In genomic region chr13:75635621-75636338, GRCh38 we compare ENCODE assay signal across 1 cellular context.
A peak's percentile ranks its signal among the peaks of the same experiment; 100 is the strongest.
TF ChIP-seq lines count a peak whose summit lies in the region.

Gene LMO7, plus strand, starts transcription at chr13:75636330. Its CDS starts 328 bp downstream, at chr13:75636658.

TF ChIP-seq in HepG2, 621 proteins besides CTCF, POLR2A, EP300 and RAD21 (continued from another document and continues in another):
- TF ChIP-seq HMGXB4 (CRISPR knock-in tag; IDR thresholded peaks at IDR 0.05; ENCODE audit: borderline replicate concordance in 1 of 2, low read depth in 1 of 2) (no peak), RFXANK (CRISPR knock-in tag; IDR thresholded peaks at IDR 0.05) (no peak), MED13 (CRISPR knock-in tag; IDR thresholded peaks at IDR 0.05) (peak; percentile 20; the same call in 1 of the 2 replicates), TEAD3 (CRISPR knock-in tag; optimal IDR thresholded peaks at IDR 0.05; ENCODE audit: borderline replicate concordance) (peak; percentile 53), ZNF451 (CRISPR knock-in tag; IDR thresholded peaks at IDR 0.05) (peak; percentile 93; the same call in 1 of the 2 replicates), SOX5 (CRISPR knock-in tag; IDR thresholded peaks at IDR 0.05; ENCODE audit: borderline replicate concordance) (no peak), ZBTB3 (CRISPR knock-in tag; IDR thresholded peaks at IDR 0.05; ENCODE audit: borderline replicate concordance, low read depth) (no peak), MZF1 (CRISPR knock-in tag; IDR thresholded peaks at IDR 0.05; ENCODE audit: borderline replicate concordance) (no peak), ZNF607 (CRISPR knock-in tag; IDR thresholded peaks at IDR 0.05; ENCODE audit: borderline replicate concordance) (peak; percentile 76; the same call in 1 of the 2 replicates), ZNF883 (CRISPR knock-in tag; IDR thresholded peaks at IDR 0.05; ENCODE audit: not compliant biosample characterization) (peak; percentile 85), PCBP2 (optimal IDR thresholded peaks at IDR 0.05; ENCODE audit: low read depth, low read length, poor library complexity, severe bottlenecking) (no peak), TIGD3 (CRISPR knock-in tag; IDR thresholded peaks at IDR 0.05; ENCODE audit: borderline replicate concordance) (0 out of 2 replicates have a peak, but pooled peaks have one; percentile 67), NFKB2 (CRISPR knock-in tag; IDR thresholded peaks at IDR 0.05; ENCODE audit: borderline replicate concordance) (peak; percentile 44; the same call in 1 of the 2 replicates), ZBTB42 (CRISPR knock-in tag; IDR thresholded peaks at IDR 0.05) (0 out of 2 replicates have a peak, but pooled peaks have one; percentile 51), IKZF5 (CRISPR knock-in tag; IDR thresholded peaks at IDR 0.05) (peak; percentile 40; the same call in 1 of the 2 replicates), ZNF781 (CRISPR knock-in tag; IDR thresholded peaks at IDR 0.05; ENCODE audit: borderline replicate concordance, not compliant biosample characterization) (peak; percentile 74), PLSCR1 (CRISPR knock-in tag; IDR thresholded peaks at IDR 0.05; ENCODE audit: borderline replicate concordance) (0 out of 2 replicates have a peak, but pooled peaks have one; percentile 60), FIP1L1 (IDR thresholded peaks at IDR 0.05; ENCODE audit: borderline replicate concordance, insufficient read depth, low read depth, low read length) (no peak), THAP11 (CRISPR knock-in tag; IDR thresholded peaks at IDR 0.05) (peak; percentile 12; the same call in 1 of the 2 replicates), ZNF546 (CRISPR knock-in tag; conservative IDR thresholded peaks at IDR 0.05) (0 out of 2 replicates have a peak, but pooled peaks have one; percentile 57), ZNF431 (CRISPR knock-in tag; IDR thresholded peaks at IDR 0.05; ENCODE audit: borderline replicate concordance, low read depth) (0 out of 2 replicates have a peak, but pooled peaks have one; percentile 15), ZSCAN25 (CRISPR knock-in tag; IDR thresholded peaks at IDR 0.05) (peak; percentile 31; the same call in 1 of the 2 replicates), CENPT (CRISPR knock-in tag; IDR thresholded peaks at IDR 0.05; ENCODE audit: low read depth) (peak; percentile 81; the same call in 1 of the 2 replicates), ZNF121 (CRISPR knock-in tag; IDR thresholded peaks at IDR 0.05) (peak; percentile 34; the same call in 1 of the 2 replicates), HIVEP1 (CRISPR knock-in tag; IDR thresholded peaks at IDR 0.05) (no peak), RFXAP (CRISPR knock-in tag; IDR thresholded peaks at IDR 0.05; ENCODE audit: borderline replicate concordance) (no peak; the same call in 1 of the 2 replicates), ESRRA (CRISPR knock-in tag; IDR thresholded peaks at IDR 0.05; ENCODE audit: low read depth) (0 out of 2 replicates have a peak, but pooled peaks have one; percentile 47), ZBTB2 (CRISPR knock-in tag; IDR thresholded peaks at IDR 0.05; ENCODE audit: low read depth) (peak; percentile 68), NRL (CRISPR knock-in tag; IDR thresholded peaks at IDR 0.05; ENCODE audit: borderline replicate concordance) (peak; percentile 45; the same call in 1 of the 2 replicates), FLYWCH1 (CRISPR knock-in tag; IDR thresholded peaks at IDR 0.05) (no peak), SMARCC2 (IDR thresholded peaks at IDR 0.05) (no peak), ZNF841 (CRISPR knock-in tag; IDR thresholded peaks at IDR 0.05; ENCODE audit: borderline replicate concordance) (no peak), YEATS4 (CRISPR knock-in tag; IDR thresholded peaks at IDR 0.05; ENCODE audit: borderline replicate concordance) (peak; percentile 28; the same call in 1 of the 2 replicates), KDM3A (CRISPR knock-in tag; IDR thresholded peaks at IDR 0.05; ENCODE audit: low read depth) (0 out of 2 replicates have a peak, but pooled peaks have one; percentile 46), ZNF792 (CRISPR knock-in tag; IDR thresholded peaks at IDR 0.05) (0 out of 2 replicates have a peak, but pooled peaks have one; percentile 48), ZNF567 (CRISPR knock-in tag; IDR thresholded peaks at IDR 0.05; ENCODE audit: borderline replicate concordance) (peak; percentile 80; the same call in 1 of the 2 replicates), BHLHE40 (IDR thresholded peaks at IDR 0.05; ENCODE audit: low read length) (peak; percentile 85), ZNF235 (CRISPR knock-in tag; IDR thresholded peaks at IDR 0.05; ENCODE audit: borderline replicate concordance) (peak; percentile 39; the same call in 1 of the 2 replicates), SP1 (IDR thresholded peaks at IDR 0.05) (no peak), SP1 (CRISPR knock-in tag; IDR thresholded peaks at IDR 0.05) (peak; percentile 34; the same call in 1 of the 2 replicates), SNAPC2 (CRISPR knock-in tag; IDR thresholded peaks at IDR 0.05) (0 out of 2 replicates have a peak, but pooled peaks have one; percentile 48), KDM2A (CRISPR knock-in tag; IDR thresholded peaks at IDR 0.05; ENCODE audit: borderline replicate concordance, low read depth) (peak; percentile 40; the same call in 1 of the 2 replicates), ZSCAN21 (CRISPR knock-in tag; IDR thresholded peaks at IDR 0.05; ENCODE audit: borderline replicate concordance) (peak; percentile 84; the same call in 1 of the 2 replicates), HOXA9 (CRISPR knock-in tag; IDR thresholded peaks at IDR 0.05; ENCODE audit: borderline replicate concordance) (no peak), ZNF790 (CRISPR knock-in tag; IDR thresholded peaks at IDR 0.05; ENCODE audit: borderline replicate concordance) (peak; percentile 92; the same call in 1 of the 2 replicates), ZBTB7A (CRISPR knock-in tag; IDR thresholded peaks at IDR 0.05) (peak; percentile 92), XRCC5 (optimal IDR thresholded peaks at IDR 0.05; ENCODE audit: low read length) (peak; percentile 6), HIC2 (CRISPR knock-in tag; IDR thresholded peaks at IDR 0.05; ENCODE audit: low read depth) (peak; percentile 11; the same call in 1 of the 2 replicates), THRA (CRISPR knock-in tag; IDR thresholded peaks at IDR 0.05; ENCODE audit: borderline replicate concordance) (peak; percentile 41; the same call in 1 of the 2 replicates), NFRKB (IDR thresholded peaks at IDR 0.05) (no peak), HOXA5 (CRISPR knock-in tag; IDR thresholded peaks at IDR 0.05) (no peak), PLRG1 (conservative IDR thresholded peaks at IDR 0.05) (no peak), ZNF768 (CRISPR knock-in tag; IDR thresholded peaks at IDR 0.05) (peak; percentile 73; the same call in 1 of the 2 replicates), SALL1 (CRISPR knock-in tag; IDR thresholded peaks at IDR 0.05) (peak; percentile 44), ZFYVE20 (CRISPR knock-in tag; IDR thresholded peaks at IDR 0.05; ENCODE audit: borderline replicate concordance, low read depth) (peak; percentile 77; the same call in 1 of the 2 replicates), ZFP62 (CRISPR knock-in tag; IDR thresholded peaks at IDR 0.05) (no peak), ZNF660 (CRISPR knock-in tag; IDR thresholded peaks at IDR 0.05; ENCODE audit: borderline replicate concordance, low read depth) (no peak), ZNF17 (CRISPR knock-in tag; IDR thresholded peaks at IDR 0.05) (no peak), TSC22D2 (CRISPR knock-in tag; IDR thresholded peaks at IDR 0.05; ENCODE audit: borderline replicate concordance) (0 out of 2 replicates have a peak, but pooled peaks have one; percentile 54), ZNF704 (CRISPR knock-in tag; IDR thresholded peaks at IDR 0.05; ENCODE audit: borderline replicate concordance) (peak; percentile 57; the same call in 1 of the 2 replicates)
